ENCODE assay signal across 19 cellular contexts in the genomic region with DNA sequence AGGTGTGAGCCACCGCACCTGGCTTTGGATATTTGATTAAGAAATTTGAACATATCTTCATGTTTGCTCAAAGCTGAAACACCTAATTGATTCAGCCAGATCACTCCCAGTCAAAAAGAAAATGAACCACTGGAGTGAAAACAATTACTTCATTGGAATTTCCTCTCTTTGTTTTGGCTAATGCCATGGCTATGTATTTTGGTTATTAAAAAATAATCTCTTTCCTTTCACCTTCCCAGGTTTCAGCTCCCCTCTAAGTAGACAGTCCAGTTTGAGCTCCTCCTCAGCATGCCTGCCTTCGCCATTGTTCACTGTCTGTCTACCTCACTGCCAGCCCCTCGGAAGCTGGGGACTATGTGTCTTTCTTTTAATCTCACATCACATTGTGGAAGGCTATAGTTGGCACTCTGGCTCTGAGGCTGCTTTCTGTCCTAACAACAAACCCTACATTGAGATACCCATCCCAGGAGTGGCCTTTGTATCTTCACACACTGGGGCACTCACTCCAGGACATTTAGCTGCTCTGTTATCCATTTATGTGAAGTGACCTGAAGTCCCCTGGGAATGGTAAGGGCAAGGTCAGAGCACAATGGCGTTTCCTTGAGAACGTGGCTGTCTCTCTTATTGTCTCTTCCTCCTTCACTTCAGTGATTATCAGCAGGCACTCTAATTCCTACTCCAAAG.
DNase-seq lines count a peak whose midpoint lies in the region; ATAC-seq and TF ChIP-seq lines count a peak whose summit lies in the region.
"Had no signal": no experiment of that assay in that cellular context is flagged by ENCODE, and none has a peak within 500 bp of the region (broad histone marks: within the 10 kb centered on the region; RNA-seq: fewer than 3 reads in every experiment).

No MANE protein-coding gene starts in this region.

- no peak overlapping the region for H3K9ac ChIP-seq in endodermal cell (ENCODE audit: extremely low read depth, low read length, poor library complexity, severe bottlenecking)

- intact Hi-C loops in right lobe of liver (cut with DNase I) = no loop called here

- no peaks in the 10 kb centered on the region for H3K27me3 Mint-ChIP-seq in endodermal cell (ENCODE audit: insufficient read depth)
- no peaks in the 10 kb centered on the region for H3K27me3 Mint-ChIP-seq in nephron progenitor cell (ENCODE audit: low read depth, poor library complexity)
- H3K27me3 Mint-ChIP-seq: activated CD4-positive, alpha-beta T cell treated with anti-CD3 and anti-CD28 coated beads, Interleukin-2, amount 10 ng/mL, durations not matched to agents 7 days and 5 days; stimulated activated naive CD8-positive, alpha-beta T cell treated with anti-CD3 and anti-CD28 coated beads, Interleukin-15, Interleukin-2, amounts not matched to agents 100 ng/mL and 50 ng/mL, for 24 hours had no signal

- no peak for TF ChIP-seq CTCF in C4-2B (conservative IDR thresholded peaks at IDR 0.05)
- TF ChIP-seq CTCF in endodermal cell (conservative IDR thresholded peaks at IDR 0.05) = no peak
- TF ChIP-seq CTCF in nephron progenitor cell (IDR thresholded peaks at IDR 0.05) = no peak
- TF ChIP-seq CTCF in RWPE1 (conservative IDR thresholded peaks at IDR 0.05; ENCODE audit: low read depth) = no peak
- TF ChIP-seq CTCF in right lobe of liver (IDR thresholded peaks at IDR 0.05) = no peak
- TF ChIP-seq CTCF in WERI-Rb-1 (IDR thresholded peaks at IDR 0.05; ENCODE audit: low read depth, low read length) = no peak

- ATAC-seq in HG02759 (IDR thresholded peaks at IDR 0.05; ENCODE audit: unreplicated experiment) (no peak), right lobe of liver (no peak)
- ATAC-seq: esophagus mucosa, gastroesophageal sphincter, left lung, T-cell had no signal

- H3K4me1 Mint-ChIP-seq in endodermal cell = peaks cover 5% of the 10 kb centered on the region
- peaks cover 10% of the 10 kb centered on the region for H3K4me1 Mint-ChIP-seq in nephron progenitor cell
- H3K4me1 Mint-ChIP-seq: activated CD4-positive, alpha-beta T cell treated with anti-CD3 and anti-CD28 coated beads, Interleukin-2, amount 10 ng/mL, durations not matched to agents 7 days and 5 days; T-cell had no signal

- TF ChIP-seq POLR2A in right lobe of liver (IDR thresholded peaks at IDR 0.05) = no peak

- H3K9me3 Mint-ChIP-seq in endodermal cell (peaks cover 20% of the 10 kb centered on the region), nephron progenitor cell (peaks cover 33% of the 10 kb centered on the region)
- H3K9me3 Mint-ChIP-seq: activated CD4-positive, alpha-beta T cell treated with anti-CD3 and anti-CD28 coated beads, Interleukin-2, amount 10 ng/mL, durations not matched to agents 7 days and 5 days had no signal

- POLR2A ChIA-PET in RWPE1 (lab: Yijun Ruan, JAX; ENCODE audit: low non-redundant PET) = no interaction called here

- H3K4me3 Mint-ChIP-seq in endodermal cell (no peak overlapping the region), nephron progenitor cell (no peak overlapping the region)
- H3K4me3 Mint-ChIP-seq: activated CD4-positive, alpha-beta T cell treated with anti-CD3 and anti-CD28 coated beads, Interleukin-2, amount 10 ng/mL, durations not matched to agents 7 days and 5 days; stimulated activated naive CD8-positive, alpha-beta T cell treated with anti-CD3 and anti-CD28 coated beads, Interleukin-15, Interleukin-2, amounts not matched to agents 100 ng/mL and 50 ng/mL, for 24 hours; T-cell had no signal

- no peaks in the 10 kb centered on the region for H3K27me3 ChIP-seq in endodermal cell (ENCODE audit: control insufficient read depth, insufficient read depth, low read length, poor library complexity, severe bottlenecking)
- no peaks in the 10 kb centered on the region for H3K27me3 ChIP-seq in right lobe of liver
- no peaks in the 10 kb centered on the region for H3K27me3 ChIP-seq in WERI-Rb-1 (ENCODE audit: insufficient read depth, low read depth, severe bottlenecking)
- H3K27me3 ChIP-seq: gastroesophageal sphincter, left lung, ovary, tibial nerve had no signal

- H3K36me3 ChIP-seq in endodermal cell (ENCODE audit: control insufficient read depth, insufficient read depth, low read length) (no peaks in the 10 kb centered on the region), right lobe of liver (no peaks in the 10 kb centered on the region), WERI-Rb-1 (no peaks in the 10 kb centered on the region)
- H3K36me3 ChIP-seq: gastroesophageal sphincter, left lung, ovary, tibial nerve had no signal

- CTCF ChIA-PET in RWPE1 (lab: Yijun Ruan, JAX) = no interaction called here

- no peak overlapping the region for H3K4me3 ChIP-seq in endodermal cell (ENCODE audit: low read length)
- H3K4me3 ChIP-seq in right lobe of liver = no peak overlapping the region
- no peak overlapping the region for H3K4me3 ChIP-seq in WERI-Rb-1 (ENCODE audit: low read depth, low read length)
- H3K4me3 ChIP-seq: gastroesophageal sphincter, left lung, ovary, tibial nerve had no signal

- no peaks in the 10 kb centered on the region for H3K4me1 ChIP-seq in endodermal cell (ENCODE audit: control insufficient read depth, insufficient read depth, low read length)
- no peaks in the 10 kb centered on the region for H3K4me1 ChIP-seq in right lobe of liver
- H3K4me1 ChIP-seq: gastroesophageal sphincter, left lung, tibial nerve had no signal

- H3K36me3 Mint-ChIP-seq in endodermal cell (ENCODE audit: low read depth) = no peaks in the 10 kb centered on the region
- H3K36me3 Mint-ChIP-seq in nephron progenitor cell (ENCODE audit: low read depth) = peaks cover 12% of the 10 kb centered on the region
- H3K36me3 Mint-ChIP-seq: T-cell had no signal

- peaks cover 8% of the 10 kb centered on the region for H3K9me3 ChIP-seq in endodermal cell (ENCODE audit: control insufficient read depth, low read length)
- H3K9me3 ChIP-seq in right lobe of liver = no peaks in the 10 kb centered on the region
- no peaks in the 10 kb centered on the region for H3K9me3 ChIP-seq in WERI-Rb-1 (ENCODE audit: severe bottlenecking)
- H3K9me3 ChIP-seq: ovary had no signal

- WGBS in endodermal cell (ENCODE audit: insufficient coverage in 1 of 2, insufficient read length in 1 of 2), 2 experiments = 74 to 90% methylated on average over 4 to 5 of the region's 5 CpGs
- 48% methylated on average over 5 of the region's 5 CpGs for WGBS in right lobe of liver (ENCODE audit: insufficient coverage, low coverage, low lambda C conversion rate, missing lambda C conversion rate)

- peak overlapping the region; percentile 39; the same call in 1 of the 2 replicates for H3K27ac ChIP-seq in C4-2B
- peak overlapping the region; percentile 24 for H3K27ac ChIP-seq in endodermal cell (ENCODE audit: low read depth, low read length)
- H3K27ac ChIP-seq in RWPE1 = no peak overlapping the region
- H3K27ac ChIP-seq in right lobe of liver = no peak overlapping the region
- no peak overlapping the region for H3K27ac ChIP-seq in WERI-Rb-1
- H3K27ac ChIP-seq: gastroesophageal sphincter, left lung, ovary, tibial nerve had no signal

- H3K27ac Mint-ChIP-seq in endodermal cell (peak overlapping the region; percentile 2), nephron progenitor cell (peak overlapping the region; percentile 23)
- H3K27ac Mint-ChIP-seq: activated CD4-positive, alpha-beta T cell treated with anti-CD3 and anti-CD28 coated beads, Interleukin-2, amount 10 ng/mL, durations not matched to agents 7 days and 5 days; stimulated activated naive CD8-positive, alpha-beta T cell treated with anti-CD3 and anti-CD28 coated beads, Interleukin-15, Interleukin-2, amounts not matched to agents 100 ng/mL and 50 ng/mL, for 24 hours; T-cell had no signal

- DNase-seq in M059J (ENCODE audit: low read depth) (peak; percentile 15), endodermal cell (no peak), nephron progenitor cell (no peak), RWPE1 (ENCODE audit: low spot score) (no peak), right lobe of liver (no peak), WERI-Rb-1 (no peak)
- DNase-seq: activated CD4-positive, alpha-beta T cell treated with anti-CD3 and anti-CD28 coated beads, Interleukin-2, amount 10 ng/mL, durations not matched to agents 7 days and 5 days; activated gamma-delta T cell; NCI-H187; ovary; stimulated activated CD4-positive, alpha-beta T cell treated with anti-CD3 and anti-CD28 coated beads, Interleukin-2, amount 100 ng/mL, for 24 hours; T-cell had no signal

Comparison
In these comparisons a context has a peak if more than half of its experiments do, and no peak if none do; other contexts are left out.
1. H3K27ac ChIP-seq: peak in C4-2B (single experiment) and endodermal cell (single experiment); none in RWPE1 (single experiment), right lobe of liver (0 of 3) and WERI-Rb-1 (single experiment).